1 cellular context compared by ENCODE assay signal in the genomic region with DNA sequence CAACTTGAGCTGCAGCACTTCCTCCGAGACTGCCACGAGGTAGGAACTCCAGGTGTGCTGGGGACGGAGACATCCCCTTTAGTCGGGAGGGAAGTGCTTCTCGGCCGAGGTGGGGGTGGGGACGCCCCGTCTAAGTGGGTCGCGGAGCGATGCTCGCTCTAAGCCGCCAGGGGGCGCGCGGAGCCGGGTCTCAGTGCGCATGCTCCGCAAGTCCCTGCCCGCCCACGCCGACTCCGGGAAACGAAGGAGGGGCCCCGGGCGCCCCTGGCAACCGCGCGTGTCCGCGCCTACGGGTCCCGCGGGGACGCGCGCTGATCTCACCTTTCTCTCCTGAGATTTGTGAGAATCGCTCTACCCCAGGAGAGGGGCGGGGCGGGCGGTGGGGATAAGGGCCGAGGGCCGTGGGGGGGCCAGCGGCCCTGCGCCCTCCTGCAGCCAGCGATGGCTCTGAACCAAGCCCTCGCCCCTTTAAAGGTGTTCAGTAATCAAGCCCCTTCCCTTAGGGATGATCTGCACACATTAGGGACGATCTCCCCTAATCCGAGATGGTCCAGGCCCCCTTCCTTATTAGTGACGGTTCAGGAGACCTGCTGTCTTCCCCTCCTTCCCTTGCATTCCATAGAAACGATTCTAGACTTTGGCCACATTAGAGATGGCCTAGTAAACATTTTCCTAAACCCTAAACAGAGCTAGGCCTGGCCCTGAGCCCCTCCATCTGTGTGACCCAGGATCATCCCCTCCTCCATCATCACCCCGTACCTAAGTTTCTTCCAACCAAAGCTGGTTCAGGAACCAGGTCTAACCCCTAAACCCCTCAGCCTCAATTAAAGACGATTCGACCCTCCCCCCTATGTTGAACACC.
TF ChIP-seq lines count a peak whose summit lies in the region.

No MANE protein-coding gene starts in this region.

TF ChIP-seq in GM12878, 131 proteins besides CTCF, POLR2A, EP300 and RAD21 (continued from another document and continues in another):
- TF ChIP-seq EED (IDR thresholded peaks at IDR 0.05; ENCODE audit: low read depth) = no peak
- TF ChIP-seq WRNIP1 (IDR thresholded peaks at IDR 0.05; ENCODE audit: borderline replicate concordance, low read depth, low read length) = no peak
- TF ChIP-seq, protein P1, sequence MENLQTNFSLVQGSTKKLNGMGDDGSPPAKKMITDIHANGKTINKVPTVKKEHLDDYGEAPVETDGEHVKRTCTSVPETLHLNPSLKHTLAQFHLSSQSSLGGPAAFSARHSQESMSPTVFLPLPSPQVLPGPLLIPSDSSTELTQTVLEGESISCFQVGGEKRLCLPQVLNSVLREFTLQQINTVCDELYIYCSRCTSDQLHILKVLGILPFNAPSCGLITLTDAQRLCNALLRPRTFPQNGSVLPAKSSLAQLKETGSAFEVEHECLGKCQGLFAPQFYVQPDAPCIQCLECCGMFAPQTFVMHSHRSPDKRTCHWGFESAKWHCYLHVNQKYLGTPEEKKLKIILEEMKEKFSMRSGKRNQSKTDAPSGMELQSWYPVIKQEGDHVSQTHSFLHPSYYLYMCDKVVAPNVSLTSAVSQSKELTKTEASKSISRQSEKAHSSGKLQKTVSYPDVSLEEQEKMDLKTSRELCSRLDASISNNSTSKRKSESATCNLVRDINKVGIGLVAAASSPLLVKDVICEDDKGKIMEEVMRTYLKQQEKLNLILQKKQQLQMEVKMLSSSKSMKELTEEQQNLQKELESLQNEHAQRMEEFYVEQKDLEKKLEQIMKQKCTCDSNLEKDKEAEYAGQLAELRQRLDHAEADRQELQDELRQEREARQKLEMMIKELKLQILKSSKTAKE (IDR thresholded peaks at IDR 0.05; ENCODE audit: low read depth, poor library complexity, severe bottlenecking) = no peak
- TF ChIP-seq ESRRA (IDR thresholded peaks at IDR 0.05; ENCODE audit: low read length) = 0 out of 2 replicates have a peak, but pooled peaks have one; percentile 53
- TF ChIP-seq, protein P2, sequence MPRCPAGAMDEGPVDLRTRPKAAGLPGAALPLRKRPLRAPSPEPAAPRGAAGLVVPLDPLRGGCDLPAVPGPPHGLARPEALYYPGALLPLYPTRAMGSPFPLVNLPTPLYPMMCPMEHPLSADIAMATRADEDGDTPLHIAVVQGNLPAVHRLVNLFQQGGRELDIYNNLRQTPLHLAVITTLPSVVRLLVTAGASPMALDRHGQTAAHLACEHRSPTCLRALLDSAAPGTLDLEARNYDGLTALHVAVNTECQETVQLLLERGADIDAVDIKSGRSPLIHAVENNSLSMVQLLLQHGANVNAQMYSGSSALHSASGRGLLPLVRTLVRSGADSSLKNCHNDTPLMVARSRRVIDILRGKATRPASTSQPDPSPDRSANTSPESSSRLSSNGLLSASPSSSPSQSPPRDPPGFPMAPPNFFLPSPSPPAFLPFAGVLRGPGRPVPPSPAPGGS (IDR thresholded peaks at IDR 0.05; ENCODE audit: borderline replicate concordance, insufficient read depth, low read depth, low read length, poor library complexity, severe bottlenecking) = no peak
- peak; percentile 55; the same call in 1 of the 2 replicates for TF ChIP-seq CHD2 (IDR thresholded peaks at IDR 0.05; ENCODE audit: borderline replicate concordance, low read depth, low read length)
- no peak for TF ChIP-seq FOXK2 (IDR thresholded peaks at IDR 0.05)
- TF ChIP-seq ZBED1 (IDR thresholded peaks at IDR 0.05; ENCODE audit: borderline replicate concordance) = no peak
- TF ChIP-seq DPF2 (IDR thresholded peaks at IDR 0.05) = peak; percentile 59; the same call in 1 of the 2 replicates
- no peak for TF ChIP-seq MTA3 (IDR thresholded peaks at IDR 0.05; ENCODE audit: borderline replicate concordance, low read length)
- TF ChIP-seq HCFC1 (IDR thresholded peaks at IDR 0.05; ENCODE audit: low read length) = peak; percentile 28; the same call in 1 of the 2 replicates
- no peak for TF ChIP-seq MTA2 (IDR thresholded peaks at IDR 0.05; ENCODE audit: low read depth)
- no peak for TF ChIP-seq NFXL1 (IDR thresholded peaks at IDR 0.05; ENCODE audit: borderline replicate concordance)
- TF ChIP-seq NFYA (IDR thresholded peaks at IDR 0.05; ENCODE audit: borderline replicate concordance, low read depth, low read length) = no peak
- TF ChIP-seq MYB (IDR thresholded peaks at IDR 0.05; ENCODE audit: borderline replicate concordance, low read depth, low read length) = no peak
- TF ChIP-seq, protein P3, sequence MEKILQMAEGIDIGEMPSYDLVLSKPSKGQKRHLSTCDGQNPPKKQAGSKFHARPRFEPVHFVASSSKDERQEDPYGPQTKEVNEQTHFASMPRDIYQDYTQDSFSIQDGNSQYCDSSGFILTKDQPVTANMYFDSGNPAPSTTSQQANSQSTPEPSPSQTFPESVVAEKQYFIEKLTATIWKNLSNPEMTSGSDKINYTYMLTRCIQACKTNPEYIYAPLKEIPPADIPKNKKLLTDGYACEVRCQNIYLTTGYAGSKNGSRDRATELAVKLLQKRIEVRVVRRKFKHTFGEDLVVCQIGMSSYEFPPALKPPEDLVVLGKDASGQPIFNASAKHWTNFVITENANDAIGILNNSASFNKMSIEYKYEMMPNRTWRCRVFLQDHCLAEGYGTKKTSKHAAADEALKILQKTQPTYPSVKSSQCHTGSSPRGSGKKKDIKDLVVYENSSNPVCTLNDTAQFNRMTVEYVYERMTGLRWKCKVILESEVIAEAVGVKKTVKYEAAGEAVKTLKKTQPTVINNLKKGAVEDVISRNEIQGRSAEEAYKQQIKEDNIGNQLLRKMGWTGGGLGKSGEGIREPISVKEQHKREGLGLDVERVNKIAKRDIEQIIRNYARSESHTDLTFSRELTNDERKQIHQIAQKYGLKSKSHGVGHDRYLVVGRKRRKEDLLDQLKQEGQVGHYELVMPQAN (conservative IDR thresholded peaks at IDR 0.05) = no peak
- peak; percentile 42; the same call in 1 of the 2 replicates for TF ChIP-seq PAX5 (IDR thresholded peaks at IDR 0.05; ENCODE audit: borderline replicate concordance, low read depth, low read length)
- TF ChIP-seq, protein P4, sequence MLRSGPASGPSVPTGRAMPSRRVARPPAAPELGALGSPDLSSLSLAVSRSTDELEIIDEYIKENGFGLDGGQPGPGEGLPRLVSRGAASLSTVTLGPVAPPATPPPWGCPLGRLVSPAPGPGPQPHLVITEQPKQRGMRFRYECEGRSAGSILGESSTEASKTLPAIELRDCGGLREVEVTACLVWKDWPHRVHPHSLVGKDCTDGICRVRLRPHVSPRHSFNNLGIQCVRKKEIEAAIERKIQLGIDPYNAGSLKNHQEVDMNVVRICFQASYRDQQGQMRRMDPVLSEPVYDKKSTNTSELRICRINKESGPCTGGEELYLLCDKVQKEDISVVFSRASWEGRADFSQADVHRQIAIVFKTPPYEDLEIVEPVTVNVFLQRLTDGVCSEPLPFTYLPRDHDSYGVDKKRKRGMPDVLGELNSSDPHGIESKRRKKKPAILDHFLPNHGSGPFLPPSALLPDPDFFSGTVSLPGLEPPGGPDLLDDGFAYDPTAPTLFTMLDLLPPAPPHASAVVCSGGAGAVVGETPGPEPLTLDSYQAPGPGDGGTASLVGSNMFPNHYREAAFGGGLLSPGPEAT (IDR thresholded peaks at IDR 0.05; ENCODE audit: low read depth) = no peak
- TF ChIP-seq YBX1 (IDR thresholded peaks at IDR 0.05) = no peak
- TF ChIP-seq RBBP5 (conservative IDR thresholded peaks at IDR 0.05) = no peak
- no peak for TF ChIP-seq JUND (IDR thresholded peaks at IDR 0.05; ENCODE audit: low read depth, low read length)
- TF ChIP-seq, protein P5, sequence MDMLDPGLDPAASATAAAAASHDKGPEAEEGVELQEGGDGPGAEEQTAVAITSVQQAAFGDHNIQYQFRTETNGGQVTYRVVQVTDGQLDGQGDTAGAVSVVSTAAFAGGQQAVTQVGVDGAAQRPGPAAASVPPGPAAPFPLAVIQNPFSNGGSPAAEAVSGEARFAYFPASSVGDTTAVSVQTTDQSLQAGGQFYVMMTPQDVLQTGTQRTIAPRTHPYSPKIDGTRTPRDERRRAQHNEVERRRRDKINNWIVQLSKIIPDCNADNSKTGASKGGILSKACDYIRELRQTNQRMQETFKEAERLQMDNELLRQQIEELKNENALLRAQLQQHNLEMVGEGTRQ (IDR thresholded peaks at IDR 0.05; ENCODE audit: borderline replicate concordance, low read depth, low read length) = no peak
- TF ChIP-seq TCF3 (IDR thresholded peaks at IDR 0.05; ENCODE audit: borderline replicate concordance, insufficient read depth, low read depth, low read length) = no peak
- no peak for TF ChIP-seq MEF2A (IDR thresholded peaks at IDR 0.05; ENCODE audit: insufficient read depth, low read depth, low read length)
- TF ChIP-seq, protein P6, sequence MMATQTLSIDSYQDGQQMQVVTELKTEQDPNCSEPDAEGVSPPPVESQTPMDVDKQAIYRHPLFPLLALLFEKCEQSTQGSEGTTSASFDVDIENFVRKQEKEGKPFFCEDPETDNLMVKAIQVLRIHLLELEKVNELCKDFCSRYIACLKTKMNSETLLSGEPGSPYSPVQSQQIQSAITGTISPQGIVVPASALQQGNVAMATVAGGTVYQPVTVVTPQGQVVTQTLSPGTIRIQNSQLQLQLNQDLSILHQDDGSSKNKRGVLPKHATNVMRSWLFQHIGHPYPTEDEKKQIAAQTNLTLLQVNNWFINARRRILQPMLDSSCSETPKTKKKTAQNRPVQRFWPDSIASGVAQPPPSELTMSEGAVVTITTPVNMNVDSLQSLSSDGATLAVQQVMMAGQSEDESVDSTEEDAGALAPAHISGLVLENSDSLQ (IDR thresholded peaks at IDR 0.05) = no peak
- TF ChIP-seq GATAD2B (conservative IDR thresholded peaks at IDR 0.05; ENCODE audit: low read depth) = no peak
- TF ChIP-seq CBFB (IDR thresholded peaks at IDR 0.05; ENCODE audit: low read depth) = no peak
- TF ChIP-seq, protein P7, sequence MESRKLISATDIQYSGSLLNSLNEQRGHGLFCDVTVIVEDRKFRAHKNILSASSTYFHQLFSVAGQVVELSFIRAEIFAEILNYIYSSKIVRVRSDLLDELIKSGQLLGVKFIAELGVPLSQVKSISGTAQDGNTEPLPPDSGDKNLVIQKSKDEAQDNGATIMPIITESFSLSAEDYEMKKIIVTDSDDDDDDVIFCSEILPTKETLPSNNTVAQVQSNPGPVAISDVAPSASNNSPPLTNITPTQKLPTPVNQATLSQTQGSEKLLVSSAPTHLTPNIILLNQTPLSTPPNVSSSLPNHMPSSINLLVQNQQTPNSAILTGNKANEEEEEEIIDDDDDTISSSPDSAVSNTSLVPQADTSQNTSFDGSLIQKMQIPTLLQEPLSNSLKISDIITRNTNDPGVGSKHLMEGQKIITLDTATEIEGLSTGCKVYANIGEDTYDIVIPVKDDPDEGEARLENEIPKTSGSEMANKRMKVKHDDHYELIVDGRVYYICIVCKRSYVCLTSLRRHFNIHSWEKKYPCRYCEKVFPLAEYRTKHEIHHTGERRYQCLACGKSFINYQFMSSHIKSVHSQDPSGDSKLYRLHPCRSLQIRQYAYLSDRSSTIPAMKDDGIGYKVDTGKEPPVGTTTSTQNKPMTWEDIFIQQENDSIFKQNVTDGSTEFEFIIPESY (IDR thresholded peaks at IDR 0.05) = no peak
- TF ChIP-seq CBX3 (IDR thresholded peaks at IDR 0.05; ENCODE audit: borderline replicate concordance, low read depth) = no peak
- TF ChIP-seq, protein P8, sequence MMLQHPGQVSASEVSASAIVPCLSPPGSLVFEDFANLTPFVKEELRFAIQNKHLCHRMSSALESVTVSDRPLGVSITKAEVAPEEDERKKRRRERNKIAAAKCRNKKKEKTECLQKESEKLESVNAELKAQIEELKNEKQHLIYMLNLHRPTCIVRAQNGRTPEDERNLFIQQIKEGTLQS (IDR thresholded peaks at IDR 0.05; ENCODE audit: borderline replicate concordance, extremely low read depth, low read depth, low read length) = no peak
- no peak for TF ChIP-seq NBN (IDR thresholded peaks at IDR 0.05)
- no peak for TF ChIP-seq HDAC2 (IDR thresholded peaks at IDR 0.05)
- TF ChIP-seq, protein P9, sequence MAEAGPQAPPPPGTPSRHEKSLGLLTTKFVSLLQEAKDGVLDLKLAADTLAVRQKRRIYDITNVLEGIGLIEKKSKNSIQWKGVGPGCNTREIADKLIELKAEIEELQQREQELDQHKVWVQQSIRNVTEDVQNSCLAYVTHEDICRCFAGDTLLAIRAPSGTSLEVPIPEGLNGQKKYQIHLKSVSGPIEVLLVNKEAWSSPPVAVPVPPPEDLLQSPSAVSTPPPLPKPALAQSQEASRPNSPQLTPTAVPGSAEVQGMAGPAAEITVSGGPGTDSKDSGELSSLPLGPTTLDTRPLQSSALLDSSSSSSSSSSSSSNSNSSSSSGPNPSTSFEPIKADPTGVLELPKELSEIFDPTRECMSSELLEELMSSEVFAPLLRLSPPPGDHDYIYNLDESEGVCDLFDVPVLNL (IDR thresholded peaks at IDR 0.05; ENCODE audit: low read depth, low read length) = no peak
- no peak for TF ChIP-seq ZNF24 (IDR thresholded peaks at IDR 0.05)
- no peak for TF ChIP-seq EZH2 (IDR thresholded peaks at IDR 0.05; ENCODE audit: borderline replicate concordance, control insufficient read depth, low read depth, low read length)
- TF ChIP-seq, protein P10, sequence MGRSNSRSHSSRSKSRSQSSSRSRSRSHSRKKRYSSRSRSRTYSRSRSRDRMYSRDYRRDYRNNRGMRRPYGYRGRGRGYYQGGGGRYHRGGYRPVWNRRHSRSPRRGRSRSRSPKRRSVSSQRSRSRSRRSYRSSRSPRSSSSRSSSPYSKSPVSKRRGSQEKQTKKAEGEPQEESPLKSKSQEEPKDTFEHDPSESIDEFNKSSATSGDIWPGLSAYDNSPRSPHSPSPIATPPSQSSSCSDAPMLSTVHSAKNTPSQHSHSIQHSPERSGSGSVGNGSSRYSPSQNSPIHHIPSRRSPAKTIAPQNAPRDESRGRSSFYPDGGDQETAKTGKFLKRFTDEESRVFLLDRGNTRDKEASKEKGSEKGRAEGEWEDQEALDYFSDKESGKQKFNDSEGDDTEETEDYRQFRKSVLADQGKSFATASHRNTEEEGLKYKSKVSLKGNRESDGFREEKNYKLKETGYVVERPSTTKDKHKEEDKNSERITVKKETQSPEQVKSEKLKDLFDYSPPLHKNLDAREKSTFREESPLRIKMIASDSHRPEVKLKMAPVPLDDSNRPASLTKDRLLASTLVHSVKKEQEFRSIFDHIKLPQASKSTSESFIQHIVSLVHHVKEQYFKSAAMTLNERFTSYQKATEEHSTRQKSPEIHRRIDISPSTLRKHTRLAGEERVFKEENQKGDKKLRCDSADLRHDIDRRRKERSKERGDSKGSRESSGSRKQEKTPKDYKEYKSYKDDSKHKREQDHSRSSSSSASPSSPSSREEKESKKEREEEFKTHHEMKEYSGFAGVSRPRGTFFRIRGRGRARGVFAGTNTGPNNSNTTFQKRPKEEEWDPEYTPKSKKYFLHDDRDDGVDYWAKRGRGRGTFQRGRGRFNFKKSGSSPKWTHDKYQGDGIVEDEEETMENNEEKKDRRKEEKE (IDR thresholded peaks at IDR 0.05) = no peak
- TF ChIP-seq PAX8 (IDR thresholded peaks at IDR 0.05) = no peak
- no peak for TF ChIP-seq ZNF384 (IDR thresholded peaks at IDR 0.05; ENCODE audit: borderline replicate concordance, low read depth, low read length)
- TF ChIP-seq RUNX3 (IDR thresholded peaks at IDR 0.05; ENCODE audit: low read length) = no peak
- no peak; the same call in none of the 2 replicates for TF ChIP-seq ZNF207 (IDR thresholded peaks at IDR 0.05; ENCODE audit: borderline replicate concordance)
- no peak for TF ChIP-seq MEF2B (IDR thresholded peaks at IDR 0.05; ENCODE audit: partially characterized antibody, poor library complexity, severe bottlenecking)
